Comparison of ENCODE assay signal across 9 cellular contexts in genomic region chr1:59005491-59006308, GRCh38.
A peak's percentile ranks its signal among the peaks of the same experiment; 100 is the strongest.
DNase-seq lines count a peak whose midpoint lies in the region; ATAC-seq, FAIRE-seq and TF ChIP-seq lines count a peak whose summit lies in the region.
"Had no signal": no experiment of that assay in that cellular context is flagged by ENCODE, and none has a peak within 500 bp of the region (broad histone marks: within the 10 kb centered on the region; RNA-seq: fewer than 3 reads in every experiment).

No MANE protein-coding gene starts in this region.

- peaks cover 10% of the 10 kb centered on the region for H3K4me1 ChIP-seq in hepatocyte (ENCODE audit: insufficient read depth)

- H3K27ac ChIP-seq in hepatocyte: no peak overlapping the region

- H2AFZ ChIP-seq in hepatocyte: no peak overlapping the region

- no peaks in the 10 kb centered on the region for H3K27me3 ChIP-seq in hepatocyte

- H4K20me1 ChIP-seq in hepatocyte (ENCODE audit: insufficient read depth, poor library complexity, severe bottlenecking): no peaks in the 10 kb centered on the region

- no peak overlapping the region for H3K4me2 ChIP-seq in hepatocyte

- H3K9me2 ChIP-seq in hepatocyte (replicated peaks; ENCODE audit: insufficient read depth): no peaks in the 10 kb centered on the region

- H3K36me3 ChIP-seq in hepatocyte (replicated peaks; ENCODE audit: insufficient read depth, low read depth): no peaks in the 10 kb centered on the region

- no peak overlapping the region for H3K4me3 ChIP-seq in hepatocyte

- TF ChIP-seq CTCF in hepatocyte (IDR thresholded peaks at IDR 0.05; ENCODE audit: poor library complexity): no peak

- intact Hi-C loops in left colon (cut with DNase I, micrococcal nuclease): no loop called here

- H3K79me2 ChIP-seq in hepatocyte: no peaks in the 10 kb centered on the region

- ATAC-seq in GM21447 (IDR thresholded peaks at IDR 0.05; ENCODE audit: unreplicated experiment) (peak; percentile 60), HG03442 (IDR thresholded peaks at IDR 0.05; ENCODE audit: unreplicated experiment) (peak; percentile 46), left colon (peak; percentile 89)

- DNase-seq in GM18507 (ENCODE audit: extremely low spot score, insufficient read length, low read depth): no peak
- DNase-seq in left colon: no peak
- DNase-seq in hepatocyte (ENCODE audit: low spot score): no peak
- no peak for DNase-seq in epidermal melanocyte (ENCODE audit: insufficient read length, low spot score)
- no peak for DNase-seq in NCI-H510A (lab: John Stamatoyannopoulos, UW)
- DNase-seq: NCI-H2081 had no signal

- 97% methylated on average over 1 of the region's 1 CpG for WGBS in hepatocyte (ENCODE audit: low lambda C conversion rate, missing lambda C conversion rate)

- H3K9me3 ChIP-seq in hepatocyte (ENCODE audit: low read depth): no peaks in the 10 kb centered on the region

- FAIRE-seq in GM18507 (lab: Jason Lieb, UNC): peak; percentile 96
- FAIRE-seq: keratinocyte had no signal
